24 cellular contexts compared by ENCODE assay signal in genomic region chr4:117784266-117784665, GRCh38.
"Had no signal": no experiment of that assay in that cellular context is flagged by ENCODE, and none has a peak within 500 bp of the region (broad histone marks: within the 10 kb centered on the region; RNA-seq: fewer than 3 reads in every experiment).

No MANE protein-coding gene starts in this region.

- DNase-seq: activated CD4-positive, alpha-beta memory T cell treated with anti-CD3 and anti-CD28 coated beads for 36 hours; activated CD4-positive, alpha-beta T cell treated with anti-CD3 and anti-CD28 coated beads, Interleukin-2, amount 10 ng/mL, durations not matched to agents 7 days and 5 days; activated CD4-positive, CD25-positive, alpha-beta regulatory T cell; activated CD8-positive, alpha-beta memory T cell treated with anti-CD3 and anti-CD28 coated beads for 24 hours; activated effector memory CD4-positive, alpha-beta T cell treated with anti-CD3 and anti-CD28 coated beads, Interleukin-2, amount 50 U/mL, for 16 hours; activated naive CD4-positive, alpha-beta T cell treated with Interleukin-2 at 50 U/mL for 16 hours; activated T-cell treated with anti-CD3 and anti-CD28 coated beads, Interleukin-2, amount 50 U/mL, for 4 hours; brain microvascular endothelial cell; Karpas-422; NCI-H1048; NCI-H146; NCI-H187 treated with DMSO at 0.1 percent for 48 hours; NCI-H2081 treated with DMSO at 0.1 percent for 48 hours; NCI-H526; OCI-M1; Peyer's patch; Right ventricle myocardium superior; T-helper 1 cell had no signal

- H3K9me3 Mint-ChIP-seq: activated CD4-positive, alpha-beta memory T cell treated with anti-CD3 and anti-CD28 coated beads for 36 hours; activated CD4-positive, alpha-beta T cell treated with anti-CD3 and anti-CD28 coated beads, Interleukin-2, amount 10 ng/mL, durations not matched to agents 7 days and 5 days had no signal

- H3K9me3 ChIP-seq: Peyer's patch, SJSA1 had no signal

- H3K4me1 ChIP-seq: Peyer's patch had no signal

- H3K36me3 ChIP-seq: brain microvascular endothelial cell, cardiac muscle cell, Peyer's patch, SJSA1 had no signal

- H3K27me3 ChIP-seq: brain microvascular endothelial cell, cardiac muscle cell, Peyer's patch, SJSA1 had no signal

- H3K27ac Mint-ChIP-seq: activated CD4-positive, alpha-beta memory T cell treated with anti-CD3 and anti-CD28 coated beads for 36 hours; activated CD4-positive, alpha-beta T cell treated with anti-CD3 and anti-CD28 coated beads, Interleukin-2, amount 10 ng/mL, durations not matched to agents 7 days and 5 days; activated naive CD8-positive, alpha-beta T cell had no signal

- H3K27ac ChIP-seq: brain microvascular endothelial cell, cardiac muscle cell, Peyer's patch, RWPE1, SJSA1, VCaP had no signal

- H3K4me1 Mint-ChIP-seq: activated CD4-positive, alpha-beta T cell treated with anti-CD3 and anti-CD28 coated beads, Interleukin-2, amount 10 ng/mL, durations not matched to agents 7 days and 5 days had no signal

- ATAC-seq: activated T-cell treated with anti-CD3 and anti-CD28 coated beads, Interleukin-2, amount 50 U/mL, for 4 hours; K562 had no signal

- H3K27me3 Mint-ChIP-seq: activated CD4-positive, alpha-beta memory T cell treated with anti-CD3 and anti-CD28 coated beads for 36 hours; activated CD4-positive, alpha-beta T cell treated with anti-CD3 and anti-CD28 coated beads, Interleukin-2, amount 10 ng/mL, durations not matched to agents 7 days and 5 days; activated naive CD8-positive, alpha-beta T cell had no signal

- H3K4me3 Mint-ChIP-seq: activated CD4-positive, alpha-beta memory T cell treated with anti-CD3 and anti-CD28 coated beads for 36 hours; activated CD4-positive, alpha-beta T cell treated with anti-CD3 and anti-CD28 coated beads, Interleukin-2, amount 10 ng/mL, durations not matched to agents 7 days and 5 days; activated naive CD8-positive, alpha-beta T cell; activated T-cell treated with anti-CD3 and anti-CD28 coated beads, Interleukin-2, amount 50 U/mL, for 4 hours had no signal

- H3K4me3 ChIP-seq: cardiac muscle cell, K562, Peyer's patch, SJSA1 had no signal

- H3K36me3 Mint-ChIP-seq: activated CD4-positive, alpha-beta memory T cell treated with anti-CD3 and anti-CD28 coated beads for 36 hours; activated naive CD8-positive, alpha-beta T cell had no signal
